In genomic region chr7:44847509-44847919, GRCh38 we compare ENCODE assay signal across 1 cellular context.
A peak's percentile ranks its signal among the peaks of the same experiment; 100 is the strongest.
TF ChIP-seq lines count a peak whose summit lies in the region.

No MANE protein-coding gene starts in this region.

TF ChIP-seq in K562, 482 proteins besides CTCF, POLR2A, EP300 and RAD21 (continued from another document and continues in another):
- TF ChIP-seq STAT6 (CRISPR knock-in tag; IDR thresholded peaks at IDR 0.05) (no peak), CREBBP (IDR thresholded peaks at IDR 0.05; ENCODE audit: low read depth, low read length) (no peak), ZNF445 (CRISPR knock-in tag; IDR thresholded peaks at IDR 0.05; ENCODE audit: low read depth) (no peak), THRA (IDR thresholded peaks at IDR 0.05) (no peak), ILF3 (IDR thresholded peaks at IDR 0.05; ENCODE audit: borderline replicate concordance) (peak; percentile 92; the same call in 1 of the 2 replicates), ELF1 (tag; IDR thresholded peaks at IDR 0.05) (no peak), ZFPM2 (CRISPR knock-in tag; IDR thresholded peaks at IDR 0.05) (no peak), ATF2 (CRISPR knock-in tag; IDR thresholded peaks at IDR 0.05) (no peak), ETS2 (tag; IDR thresholded peaks at IDR 0.05; ENCODE audit: borderline replicate concordance, poor library complexity, severe bottlenecking) (no peak), CHD1 (IDR thresholded peaks at IDR 0.05; ENCODE audit: low read length) (peak; percentile 75), BRCA1 (IDR thresholded peaks at IDR 0.05) (no peak), BRCA1 (CRISPR knock-in tag; IDR thresholded peaks at IDR 0.05) (no peak), ZNF75A (CRISPR knock-in tag; IDR thresholded peaks at IDR 0.05) (no peak), UBTF (IDR thresholded peaks at IDR 0.05; ENCODE audit: borderline replicate concordance in 1 of 2, low read depth in 2 of 2, low read length in 2 of 2) (peak; percentile 96 to 99), NR2F6 (CRISPR knock-in tag; IDR thresholded peaks at IDR 0.05) (no peak), ESRRB (CRISPR knock-in tag; IDR thresholded peaks at IDR 0.05; ENCODE audit: borderline replicate concordance) (no peak), CEBPB (tag; IDR thresholded peaks at IDR 0.05) (peak; percentile 98), GATAD2A (IDR thresholded peaks at IDR 0.05) (no peak), ATF3 (IDR thresholded peaks at IDR 0.05) (peak; percentile 91), ATF3 (CRISPR knock-in tag; conservative IDR thresholded peaks at IDR 0.05) (peak; percentile 62; the same call in 1 of the 2 replicates), HMGXB4 (CRISPR knock-in tag; IDR thresholded peaks at IDR 0.05) (peak; percentile 78; the same call in 1 of the 2 replicates), ZBTB2 (IDR thresholded peaks at IDR 0.05) (0 out of 2 replicates have a peak, but pooled peaks have one; percentile 56), ETV1 (tag; conservative IDR thresholded peaks at IDR 0.05; ENCODE audit: low read depth) (peak; percentile 76), ZNF551 (CRISPR knock-in tag; IDR thresholded peaks at IDR 0.05) (no peak), HEY1 (CRISPR knock-in tag; IDR thresholded peaks at IDR 0.05; ENCODE audit: borderline replicate concordance) (no peak), THAP12 (CRISPR knock-in tag; IDR thresholded peaks at IDR 0.05) (no peak), TCF3 (CRISPR knock-in tag; IDR thresholded peaks at IDR 0.05) (peak; percentile 91), PTBP1 (IDR thresholded peaks at IDR 0.05; ENCODE audit: low read depth, low read length) (no peak), MCM5 (IDR thresholded peaks at IDR 0.05; ENCODE audit: low read depth) (no peak), MYBL2 (IDR thresholded peaks at IDR 0.05; ENCODE audit: low read depth) (no peak; the same call in 1 of the 2 replicates), MYBL2 (CRISPR knock-in tag; IDR thresholded peaks at IDR 0.05; ENCODE audit: borderline replicate concordance) (no peak), NR4A1 (CRISPR knock-in tag; IDR thresholded peaks at IDR 0.05) (no peak), NR4A1 (tag; IDR thresholded peaks at IDR 0.05) (0 out of 2 replicates have a peak, but pooled peaks have one; percentile 39), ZNF511 (CRISPR knock-in tag; IDR thresholded peaks at IDR 0.05) (peak; percentile 93; the same call in 1 of the 2 replicates), SNIP1 (IDR thresholded peaks at IDR 0.05; ENCODE audit: low read depth) (0 out of 2 replicates have a peak, but pooled peaks have one; percentile 43), GABPB1 (CRISPR knock-in tag; IDR thresholded peaks at IDR 0.05) (peak; percentile 48), FIP1L1 (IDR thresholded peaks at IDR 0.05; ENCODE audit: low read depth, low read length, poor library complexity, severe bottlenecking) (peak; percentile 83), CEBPZ (IDR thresholded peaks at IDR 0.05; ENCODE audit: borderline replicate concordance, low read depth, low read length) (no peak), ZNF699 (CRISPR knock-in tag; IDR thresholded peaks at IDR 0.05; ENCODE audit: insufficient replicate concordance) (no peak), SRSF7 (optimal IDR thresholded peaks at IDR 0.05; ENCODE audit: low read depth, low read length) (no peak), FOSL1 (tag; conservative IDR thresholded peaks at IDR 0.05) (no peak; the same call in 1 of the 2 replicates), STAG1 (CRISPR knock-in tag; IDR thresholded peaks at IDR 0.05; ENCODE audit: borderline replicate concordance) (no peak; the same call in 1 of the 2 replicates), GATAD2B (IDR thresholded peaks at IDR 0.05; ENCODE audit: borderline replicate concordance) (no peak), USF2 (CRISPR knock-in tag; IDR thresholded peaks at IDR 0.05) (no peak), TARDBP (IDR thresholded peaks at IDR 0.05) (no peak), LARP7 (IDR thresholded peaks at IDR 0.05) (no peak), RBM25 (IDR thresholded peaks at IDR 0.05; ENCODE audit: low read depth, low read length, severe bottlenecking) (no peak)
